15 cellular contexts compared by ENCODE assay signal in genomic region chr6:117169781-117170281, GRCh38.
"Had no signal": no experiment of that assay in that cellular context is flagged by ENCODE, and none has a peak within 500 bp of the region (broad histone marks: within the 10 kb centered on the region; RNA-seq: fewer than 3 reads in every experiment).

No MANE protein-coding gene starts in this region.

- H3K36me3 Mint-ChIP-seq: activated naive CD8-positive, alpha-beta T cell; neural progenitor cell had no signal

- H3K4me2 ChIP-seq: neural progenitor cell had no signal

- H3K4me1 Mint-ChIP-seq: stimulated activated naive CD8-positive, alpha-beta T cell treated with anti-CD3 and anti-CD28 coated beads, Interleukin-15, amount 100 ng/mL, for 72 hours had no signal

- H3K27me3 Mint-ChIP-seq: activated naive CD8-positive, alpha-beta T cell; activated T-cell treated with anti-CD3 and anti-CD28 coated beads, Interleukin-2, amount 50 U/mL, for 24 hours had no signal

- H3K9me3 Mint-ChIP-seq: activated T-cell treated with anti-CD3 and anti-CD28 coated beads, Interleukin-2, amount 50 U/mL, for 24 hours; neural progenitor cell; stimulated activated naive CD8-positive, alpha-beta T cell treated with anti-CD3 and anti-CD28 coated beads, Interleukin-15, amount 100 ng/mL, for 72 hours; T-helper 1 cell treated with Interleukin-12 subunit alpha and Interleukin-12 subunit beta and Interleukin-4 antibody, amounts not matched to agents 30 μg/mL and 1 μg/mL, for 36 hours had no signal

- H3K27ac ChIP-seq: esophagus muscularis mucosa, left lung, neural progenitor cell, ovary, skin epidermis, thoracic aorta had no signal

- H3K27me3 ChIP-seq: esophagus muscularis mucosa, left lung, neural progenitor cell, ovary had no signal

- H3K36me3 ChIP-seq: esophagus muscularis mucosa, left lung, neural progenitor cell, ovary, thoracic aorta had no signal

- H3K9ac ChIP-seq: neural progenitor cell had no signal

- DNase-seq: activated CD4-positive, alpha-beta T cell treated with anti-CD3 and anti-CD28 coated beads, Interleukin-2, amount 50 U/mL, for 1 hour; activated CD4-positive, CD25-positive, alpha-beta regulatory T cell; activated gamma-delta T cell; activated T-cell treated with anti-CD3 and anti-CD28 coated beads, Interleukin-2, amount 50 U/mL, for 24 hours; left lung; mesendoderm; ovary; stimulated activated CD4-positive, alpha-beta T cell treated with anti-CD3 and anti-CD28 coated beads, Interleukin-4, amount 100 ng/mL, for 4 hours; stimulated activated naive CD8-positive, alpha-beta T cell treated with anti-CD3 and anti-CD28 coated beads, Interleukin-15, amount 100 ng/mL, for 72 hours had no signal

- H3K4me1 ChIP-seq: left lung, neural progenitor cell had no signal

- H3K27ac Mint-ChIP-seq: activated naive CD8-positive, alpha-beta T cell; activated T-cell treated with anti-CD3 and anti-CD28 coated beads, Interleukin-2, amount 50 U/mL, for 24 hours; neural progenitor cell; stimulated activated naive CD8-positive, alpha-beta T cell treated with anti-CD3 and anti-CD28 coated beads, Interleukin-15, amount 100 ng/mL, for 72 hours; T-helper 1 cell treated with Interleukin-12 subunit alpha and Interleukin-12 subunit beta and Interleukin-4 antibody, amounts not matched to agents 30 μg/mL and 1 μg/mL, for 36 hours had no signal

- H3K4me3 Mint-ChIP-seq: activated naive CD8-positive, alpha-beta T cell; activated T-cell treated with anti-CD3 and anti-CD28 coated beads, Interleukin-2, amount 50 U/mL, for 24 hours; neural progenitor cell; stimulated activated naive CD8-positive, alpha-beta T cell treated with anti-CD3 and anti-CD28 coated beads, Interleukin-15, amount 100 ng/mL, for 72 hours; T-helper 1 cell treated with Interleukin-12 subunit alpha and Interleukin-12 subunit beta and Interleukin-4 antibody, amounts not matched to agents 30 μg/mL and 1 μg/mL, for 36 hours had no signal

- H3K4me3 ChIP-seq: esophagus muscularis mucosa, left lung, neural progenitor cell, ovary, skin epidermis, thoracic aorta had no signal

- H3K9me3 ChIP-seq: ovary, thoracic aorta had no signal

- ATAC-seq: left lung; stimulated activated naive CD8-positive, alpha-beta T cell treated with anti-CD3 and anti-CD28 coated beads, Interleukin-15, amount 100 ng/mL, for 72 hours had no signal
